In the genomic region with DNA sequence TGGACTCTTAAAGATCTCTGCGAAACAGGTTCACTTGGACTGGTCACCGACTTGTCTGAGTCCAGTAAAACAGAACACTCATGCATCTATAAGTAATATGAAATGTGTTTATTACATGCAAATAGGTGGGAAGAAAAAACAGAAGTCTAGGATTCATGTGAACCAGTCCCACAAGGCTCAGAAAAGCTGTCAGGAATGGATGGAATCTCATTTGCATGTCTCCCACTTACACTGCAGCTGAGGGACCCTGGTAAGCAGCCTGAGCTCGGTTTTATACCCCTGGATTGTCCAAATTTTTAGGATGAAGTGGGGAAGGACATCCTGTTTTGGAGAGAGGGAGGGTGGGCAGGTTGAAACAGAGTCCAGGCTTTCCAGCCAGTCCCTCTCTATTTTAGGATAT, we compare ENCODE assay signal across 27 cellular contexts.
"Had no signal": no experiment of that assay in that cellular context is flagged by ENCODE, and none has a peak within 500 bp of the region (broad histone marks: within the 10 kb centered on the region; RNA-seq: fewer than 3 reads in every experiment).

No MANE protein-coding gene starts in this region.

- DNase-seq: activated CD4-positive, alpha-beta memory T cell treated with anti-CD3 and anti-CD28 coated beads, Interleukin-2, amount 10 ng/mL, durations not matched to agents 7 days and 5 days; activated CD4-positive, alpha-beta T cell treated with anti-CD3 and anti-CD28 coated beads for 1 hour; activated CD4-positive, alpha-beta T cell treated with anti-CD3 and anti-CD28 coated beads for 4 hours; activated CD4-positive, alpha-beta T cell treated with anti-CD3 and anti-CD28 coated beads, Interleukin-2, amount 10 ng/mL, durations not matched to agents 7 days and 5 days; activated CD4-positive, alpha-beta T cell treated with anti-CD3 and anti-CD28 coated beads, Interleukin-2, amount 50 U/mL, for 4 hours; activated CD8-positive, alpha-beta memory T cell treated with anti-CD3 and anti-CD28 coated beads, Interleukin-2, amount 50 U/mL, for 48 hours; activated effector memory CD4-positive, alpha-beta T cell treated with Interleukin-2 at 50 U/mL for 16 hours; activated gamma-delta T cell treated with Interleukin-2 at 50 U/mL for 16 hours; activated naive CD4-positive, alpha-beta T cell treated with anti-CD3 and anti-CD28 coated beads, Interleukin-2, amount 50 U/mL, for 16 hours; activated naive CD4-positive, alpha-beta T cell treated with Interleukin-2 at 50 U/mL for 16 hours; activated T-cell treated with anti-CD3 and anti-CD28 coated beads for 4 hours; activated T-cell treated with anti-CD3 and anti-CD28 coated beads, Interleukin-2, amount 50 U/mL, for 24 hours; amniotic stem cell; anterior cingulate cortex; body of pancreas; caudate nucleus; colonic mucosa; effector CD8-positive, alpha-beta T cell; foreskin fibroblast; head of caudate nucleus; T-helper 1 cell; T-helper 17 cell; T1000 had no signal

- H3K9me3 ChIP-seq: body of pancreas, colonic mucosa had no signal

- H3K27me3 ChIP-seq: body of pancreas, colonic mucosa had no signal

- H3K27me3 Mint-ChIP-seq: activated CD4-positive, alpha-beta memory T cell treated with anti-CD3 and anti-CD28 coated beads, Interleukin-2, amount 10 ng/mL, durations not matched to agents 7 days and 5 days; activated CD4-positive, alpha-beta T cell treated with anti-CD3 and anti-CD28 coated beads, Interleukin-2, amount 10 ng/mL, durations not matched to agents 7 days and 5 days; activated naive CD8-positive, alpha-beta T cell; activated T-cell treated with anti-CD3 and anti-CD28 coated beads, Interleukin-2, amount 50 U/mL, for 24 hours; activated T-helper 17 cell treated with anti-CD3 and anti-CD28 coated beads, Interleukin-2, amount 50 U/mL, for 72 hours; T-helper 17 cell had no signal

- H3K4me1 Mint-ChIP-seq: activated CD4-positive, alpha-beta memory T cell treated with anti-CD3 and anti-CD28 coated beads, Interleukin-2, amount 10 ng/mL, durations not matched to agents 7 days and 5 days; activated CD4-positive, alpha-beta T cell treated with anti-CD3 and anti-CD28 coated beads, Interleukin-2, amount 10 ng/mL, durations not matched to agents 7 days and 5 days; activated T-helper 17 cell treated with anti-CD3 and anti-CD28 coated beads, Interleukin-2, amount 50 U/mL, for 72 hours; T-helper 17 cell had no signal

- H3K27ac ChIP-seq: body of pancreas, colonic mucosa had no signal

- H3K4me3 ChIP-seq: body of pancreas, colonic mucosa had no signal

- H3K4me3 Mint-ChIP-seq: activated CD4-positive, alpha-beta memory T cell treated with anti-CD3 and anti-CD28 coated beads, Interleukin-2, amount 10 ng/mL, durations not matched to agents 7 days and 5 days; activated CD4-positive, alpha-beta T cell treated with anti-CD3 and anti-CD28 coated beads, Interleukin-2, amount 10 ng/mL, durations not matched to agents 7 days and 5 days; activated naive CD8-positive, alpha-beta T cell; activated T-cell treated with anti-CD3 and anti-CD28 coated beads, Interleukin-2, amount 50 U/mL, for 24 hours; activated T-helper 17 cell treated with anti-CD3 and anti-CD28 coated beads, Interleukin-2, amount 50 U/mL, for 72 hours; T-helper 17 cell; T-helper 2 cell treated with Interferon-gamma antibody and Interleukin-4, amounts not matched to agents 5 μg/mL and 100 μg/mL, for 36 hours had no signal

- H3K36me3 ChIP-seq: colonic mucosa had no signal

- H3K27ac Mint-ChIP-seq: activated CD4-positive, alpha-beta memory T cell treated with anti-CD3 and anti-CD28 coated beads, Interleukin-2, amount 10 ng/mL, durations not matched to agents 7 days and 5 days; activated CD4-positive, alpha-beta T cell treated with anti-CD3 and anti-CD28 coated beads, Interleukin-2, amount 10 ng/mL, durations not matched to agents 7 days and 5 days; activated naive CD8-positive, alpha-beta T cell; activated T-cell treated with anti-CD3 and anti-CD28 coated beads, Interleukin-2, amount 50 U/mL, for 24 hours; activated T-helper 17 cell treated with anti-CD3 and anti-CD28 coated beads, Interleukin-2, amount 50 U/mL, for 72 hours; T-helper 17 cell; T-helper 2 cell treated with Interferon-gamma antibody and Interleukin-4, amounts not matched to agents 5 μg/mL and 100 μg/mL, for 36 hours had no signal

- H3K4me1 ChIP-seq: body of pancreas, colonic mucosa had no signal

- ATAC-seq: activated T-helper 17 cell treated with anti-CD3 and anti-CD28 coated beads, Interleukin-2, amount 50 U/mL, for 72 hours; body of pancreas; esophagus mucosa; T-helper 17 cell had no signal

- H3K36me3 Mint-ChIP-seq: activated naive CD8-positive, alpha-beta T cell had no signal
